In the genomic region with DNA sequence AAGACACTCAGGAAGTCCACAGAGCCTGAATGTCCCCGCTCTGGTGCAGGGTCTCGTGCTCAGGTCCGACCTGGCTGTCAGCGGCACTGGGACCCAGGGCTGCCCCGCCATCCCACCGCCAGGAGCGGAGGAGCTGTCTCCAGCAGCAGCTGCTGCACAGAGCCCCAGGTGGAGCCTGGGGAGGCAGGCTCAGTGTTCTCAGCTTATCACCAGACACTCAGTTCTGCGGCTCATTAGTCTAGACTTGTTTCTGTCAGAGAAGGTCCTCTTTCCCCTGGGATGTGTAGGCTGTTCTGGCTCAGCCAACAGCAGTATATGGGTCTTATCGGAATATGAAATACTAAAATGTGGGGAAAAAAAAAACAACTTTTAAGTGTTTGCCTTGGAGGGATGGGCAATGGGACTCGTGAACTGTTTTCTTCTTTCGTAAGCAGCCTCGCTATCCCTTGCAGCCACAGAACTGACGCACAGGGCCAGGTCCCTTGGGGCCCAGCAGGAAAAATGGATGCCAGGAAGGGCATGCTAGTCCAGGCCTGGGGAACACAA, we compare ENCODE assay signal across 15 cellular contexts.
DNase-seq lines count a peak whose midpoint lies in the region; ATAC-seq and TF ChIP-seq lines count a peak whose summit lies in the region.
"Had no signal": no experiment of that assay in that cellular context is flagged by ENCODE, and none has a peak within 500 bp of the region (broad histone marks: within the 10 kb centered on the region; RNA-seq: fewer than 3 reads in every experiment).

No MANE protein-coding gene starts in this region.

- H3K4me1 ChIP-seq in suprapubic skin, result peaks cover 45% of the 10 kb centered on the region

- TF ChIP-seq CTCF in astrocyte of the spinal cord (IDR thresholded peaks at IDR 0.05; ENCODE audit: low read depth, low read length) (no peak), suprapubic skin (IDR thresholded peaks at IDR 0.05) (no peak)

- peak; percentile 7 for DNase-seq in LHCN-M2 (ENCODE audit: low read depth)
- peak; percentile 44 for DNase-seq in astrocyte of the spinal cord (ENCODE audit: low read depth, low spot score)
- DNase-seq in left ventricle myocardium superior, result peak; percentile 81
- DNase-seq in suprapubic skin (ENCODE audit: low spot score in 2 of 2), result peak in 1 of 2 donors; percentile 84
- no peak for DNase-seq in RPMI8226
- DNase-seq in KBM-7, result no peak
- no peak for DNase-seq in 8988T
- DNase-seq: activated CD4-positive, alpha-beta T cell treated with anti-CD3 and anti-CD28 coated beads, Interleukin-2, amount 50 U/mL, for 4 hours; anterior cingulate cortex; H9; hippocampal formation; naive B cell; NCI-H1930; SIG-M5; stimulated activated CD4-positive, alpha-beta T cell treated with anti-CD3 and anti-CD28 coated beads, Interleukin-4, amount 100 ng/mL, for 4 hours had no signal

- peak; percentile 86 for ATAC-seq in left ventricle myocardium superior

- WGBS in suprapubic skin, result 40% methylated on average over 11 of the region's 13 CpGs

- H3K4me3 ChIP-seq in astrocyte of the spinal cord (ENCODE audit: low read depth, low read length) (no peak overlapping the region), suprapubic skin (no peak overlapping the region)

- no peak for TF ChIP-seq POLR2A in suprapubic skin (IDR thresholded peaks at IDR 0.05)

- intact Hi-C loops in left ventricle myocardium superior (cut with micrococcal nuclease), result no loop called here

- no peaks in the 10 kb centered on the region for H3K27me3 ChIP-seq in suprapubic skin

- H3K9me3 ChIP-seq in suprapubic skin, result no peaks in the 10 kb centered on the region

- in situ Hi-C loops in astrocyte of the spinal cord (cut with HindIII; ENCODE audit: low sequenced_read_pairs), result no loop called here
- in situ Hi-C loops in KBM-7 (cut with MboI; ENCODE audit: low pct_unique_long_range_greater_than_20kb, low sequenced_read_pairs), result no loop called here

- H3K36me3 ChIP-seq in suprapubic skin, result no peaks in the 10 kb centered on the region

- H3K27ac ChIP-seq in suprapubic skin, result peak overlapping the region; percentile 68

- TF ChIP-seq EP300 in suprapubic skin (IDR thresholded peaks at IDR 0.05), result no peak

Comparison
In these comparisons a context has a peak if more than half of its experiments do, and no peak if none do; other contexts are left out.
1. DNase-seq: peak in LHCN-M2 (single experiment), astrocyte of the spinal cord (single experiment) and left ventricle myocardium superior (single experiment); none in RPMI8226 (single experiment), KBM-7 (single experiment) and 8988T (single experiment).